ENCODE assay signal across 1 cellular context in the genomic region with DNA sequence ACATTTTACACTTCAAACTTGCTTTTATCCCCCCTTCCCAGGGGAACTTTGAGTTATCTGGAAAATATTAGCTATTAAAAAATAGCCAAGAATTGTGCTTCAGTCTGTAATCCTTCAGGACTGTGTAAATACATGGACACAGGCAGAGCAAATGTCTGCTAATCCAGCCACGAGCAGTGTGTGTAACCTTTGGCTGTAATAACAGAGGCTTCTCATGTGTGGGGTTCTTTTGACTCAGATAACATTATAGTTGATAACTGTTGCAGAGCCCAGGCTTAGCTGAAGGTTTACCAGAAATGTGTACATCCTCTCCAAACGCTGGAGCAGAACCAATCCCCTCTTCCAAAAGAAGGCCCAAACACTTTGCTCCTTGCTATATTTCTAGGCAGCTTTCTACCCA.
TF ChIP-seq lines count a peak whose summit lies in the region.

No MANE protein-coding gene starts in this region.

TF ChIP-seq in HepG2, 621 proteins besides CTCF, POLR2A, EP300 and RAD21:
- TF ChIP-seq NAIF1 (CRISPR knock-in tag; IDR thresholded peaks at IDR 0.05; ENCODE audit: borderline replicate concordance) (0 out of 2 replicates have a peak, but pooled peaks have one; percentile 37), CHCHD3 (CRISPR knock-in tag; IDR thresholded peaks at IDR 0.05) (no peak), SOX13 (IDR thresholded peaks at IDR 0.05) (no peak), SOX13 (CRISPR knock-in tag; conservative IDR thresholded peaks at IDR 0.05 in 1 of 2, IDR thresholded peaks at IDR 0.05 in 1 of 2) (peak in 1 of 2 experiments; percentile 26; a peak in 1 of 4 replicates), U2AF1 (optimal IDR thresholded peaks at IDR 0.05; ENCODE audit: low read depth, low read length) (no peak), ZSCAN20 (CRISPR knock-in tag; IDR thresholded peaks at IDR 0.05; ENCODE audit: borderline replicate concordance) (no peak), PPARG (CRISPR knock-in tag; conservative IDR thresholded peaks at IDR 0.05) (peak; percentile 75), RXRB (CRISPR knock-in tag; IDR thresholded peaks at IDR 0.05; ENCODE audit: borderline replicate concordance) (0 out of 2 replicates have a peak, but pooled peaks have one; percentile 14), MIXL1 (CRISPR knock-in tag; IDR thresholded peaks at IDR 0.05) (no peak), ARNTL (CRISPR knock-in tag; IDR thresholded peaks at IDR 0.05) (no peak), MXD4 (CRISPR knock-in tag; IDR thresholded peaks at IDR 0.05) (no peak), WIZ (CRISPR knock-in tag; IDR thresholded peaks at IDR 0.05) (no peak), ZNF510 (CRISPR knock-in tag; IDR thresholded peaks at IDR 0.05; ENCODE audit: low read depth) (no peak), FOXA1 (IDR thresholded peaks at IDR 0.05) (no peak), FOXA1 (CRISPR knock-in tag; IDR thresholded peaks at IDR 0.05) (0 out of 2 replicates have a peak, but pooled peaks have one; percentile 24)
- TF ChIP-seq, protein P1, sequence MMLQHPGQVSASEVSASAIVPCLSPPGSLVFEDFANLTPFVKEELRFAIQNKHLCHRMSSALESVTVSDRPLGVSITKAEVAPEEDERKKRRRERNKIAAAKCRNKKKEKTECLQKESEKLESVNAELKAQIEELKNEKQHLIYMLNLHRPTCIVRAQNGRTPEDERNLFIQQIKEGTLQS (CRISPR knock-in tag; IDR thresholded peaks at IDR 0.05), result no peak
- TF ChIP-seq, protein P2, sequence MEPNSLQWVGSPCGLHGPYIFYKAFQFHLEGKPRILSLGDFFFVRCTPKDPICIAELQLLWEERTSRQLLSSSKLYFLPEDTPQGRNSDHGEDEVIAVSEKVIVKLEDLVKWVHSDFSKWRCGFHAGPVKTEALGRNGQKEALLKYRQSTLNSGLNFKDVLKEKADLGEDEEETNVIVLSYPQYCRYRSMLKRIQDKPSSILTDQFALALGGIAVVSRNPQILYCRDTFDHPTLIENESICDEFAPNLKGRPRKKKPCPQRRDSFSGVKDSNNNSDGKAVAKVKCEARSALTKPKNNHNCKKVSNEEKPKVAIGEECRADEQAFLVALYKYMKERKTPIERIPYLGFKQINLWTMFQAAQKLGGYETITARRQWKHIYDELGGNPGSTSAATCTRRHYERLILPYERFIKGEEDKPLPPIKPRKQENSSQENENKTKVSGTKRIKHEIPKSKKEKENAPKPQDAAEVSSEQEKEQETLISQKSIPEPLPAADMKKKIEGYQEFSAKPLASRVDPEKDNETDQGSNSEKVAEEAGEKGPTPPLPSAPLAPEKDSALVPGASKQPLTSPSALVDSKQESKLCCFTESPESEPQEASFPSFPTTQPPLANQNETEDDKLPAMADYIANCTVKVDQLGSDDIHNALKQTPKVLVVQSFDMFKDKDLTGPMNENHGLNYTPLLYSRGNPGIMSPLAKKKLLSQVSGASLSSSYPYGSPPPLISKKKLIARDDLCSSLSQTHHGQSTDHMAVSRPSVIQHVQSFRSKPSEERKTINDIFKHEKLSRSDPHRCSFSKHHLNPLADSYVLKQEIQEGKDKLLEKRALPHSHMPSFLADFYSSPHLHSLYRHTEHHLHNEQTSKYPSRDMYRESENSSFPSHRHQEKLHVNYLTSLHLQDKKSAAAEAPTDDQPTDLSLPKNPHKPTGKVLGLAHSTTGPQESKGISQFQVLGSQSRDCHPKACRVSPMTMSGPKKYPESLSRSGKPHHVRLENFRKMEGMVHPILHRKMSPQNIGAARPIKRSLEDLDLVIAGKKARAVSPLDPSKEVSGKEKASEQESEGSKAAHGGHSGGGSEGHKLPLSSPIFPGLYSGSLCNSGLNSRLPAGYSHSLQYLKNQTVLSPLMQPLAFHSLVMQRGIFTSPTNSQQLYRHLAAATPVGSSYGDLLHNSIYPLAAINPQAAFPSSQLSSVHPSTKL (CRISPR knock-in tag; IDR thresholded peaks at IDR 0.05), result 0 out of 2 replicates have a peak, but pooled peaks have one; percentile 39
- TF ChIP-seq, protein P3, sequence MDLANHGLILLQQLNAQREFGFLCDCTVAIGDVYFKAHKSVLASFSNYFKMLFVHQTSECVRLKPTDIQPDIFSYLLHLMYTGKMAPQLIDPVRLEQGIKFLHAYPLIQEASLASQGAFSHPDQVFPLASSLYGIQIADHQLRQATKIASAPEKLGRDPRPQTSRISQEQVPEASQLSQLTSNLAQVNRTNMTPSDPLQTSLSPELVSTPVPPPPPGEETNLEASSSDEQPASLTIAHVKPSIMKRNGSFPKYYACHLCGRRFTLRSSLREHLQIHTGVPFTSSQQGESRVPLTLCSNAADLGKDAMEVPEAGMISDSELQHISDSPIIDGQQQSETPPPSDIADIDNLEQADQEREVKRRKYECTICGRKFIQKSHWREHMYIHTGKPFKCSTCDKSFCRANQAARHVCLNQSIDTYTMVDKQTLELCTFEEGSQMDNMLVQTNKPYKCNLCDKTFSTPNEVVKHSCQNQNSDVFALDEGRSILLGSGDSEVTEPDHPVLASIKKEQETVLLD (CRISPR knock-in tag; IDR thresholded peaks at IDR 0.05; ENCODE audit: low read depth), result no peak
- TF ChIP-seq, protein P4, sequence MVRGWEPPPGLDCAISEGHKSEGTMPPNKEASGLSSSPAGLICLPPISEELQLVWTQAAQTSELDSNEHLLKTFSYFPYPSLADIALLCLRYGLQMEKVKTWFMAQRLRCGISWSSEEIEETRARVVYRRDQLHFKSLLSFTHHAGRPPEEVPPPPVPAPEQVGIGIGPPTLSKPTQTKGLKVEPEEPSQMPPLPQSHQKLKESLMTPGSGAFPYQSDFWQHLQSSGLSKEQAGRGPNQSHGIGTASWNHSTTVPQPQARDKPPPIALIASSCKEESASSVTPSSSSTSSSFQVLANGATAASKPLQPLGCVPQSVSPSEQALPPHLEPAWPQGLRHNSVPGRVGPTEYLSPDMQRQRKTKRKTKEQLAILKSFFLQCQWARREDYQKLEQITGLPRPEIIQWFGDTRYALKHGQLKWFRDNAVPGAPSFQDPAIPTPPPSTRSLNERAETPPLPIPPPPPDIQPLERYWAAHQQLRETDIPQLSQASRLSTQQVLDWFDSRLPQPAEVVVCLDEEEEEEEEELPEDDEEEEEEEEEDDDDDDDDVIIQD (CRISPR knock-in tag; IDR thresholded peaks at IDR 0.05; ENCODE audit: low read depth), result no peak
- TF ChIP-seq, protein P5, sequence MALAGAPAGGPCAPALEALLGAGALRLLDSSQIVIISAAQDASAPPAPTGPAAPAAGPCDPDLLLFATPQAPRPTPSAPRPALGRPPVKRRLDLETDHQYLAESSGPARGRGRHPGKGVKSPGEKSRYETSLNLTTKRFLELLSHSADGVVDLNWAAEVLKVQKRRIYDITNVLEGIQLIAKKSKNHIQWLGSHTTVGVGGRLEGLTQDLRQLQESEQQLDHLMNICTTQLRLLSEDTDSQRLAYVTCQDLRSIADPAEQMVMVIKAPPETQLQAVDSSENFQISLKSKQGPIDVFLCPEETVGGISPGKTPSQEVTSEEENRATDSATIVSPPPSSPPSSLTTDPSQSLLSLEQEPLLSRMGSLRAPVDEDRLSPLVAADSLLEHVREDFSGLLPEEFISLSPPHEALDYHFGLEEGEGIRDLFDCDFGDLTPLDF (CRISPR knock-in tag; IDR thresholded peaks at IDR 0.05), result no peak
- TF ChIP-seq, protein P6, sequence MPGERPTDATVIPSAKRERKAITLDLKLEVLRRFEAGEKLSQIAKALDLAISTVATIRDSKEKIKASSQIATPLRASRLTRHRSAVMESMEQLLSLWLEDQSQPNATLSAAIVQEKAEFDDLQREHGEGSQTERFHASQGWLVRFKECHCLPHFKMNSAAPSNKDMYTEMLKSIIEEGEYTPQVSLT (CRISPR knock-in tag; IDR thresholded peaks at IDR 0.05; ENCODE audit: borderline replicate concordance, low read depth), result no peak
- TF ChIP-seq, protein P7, sequence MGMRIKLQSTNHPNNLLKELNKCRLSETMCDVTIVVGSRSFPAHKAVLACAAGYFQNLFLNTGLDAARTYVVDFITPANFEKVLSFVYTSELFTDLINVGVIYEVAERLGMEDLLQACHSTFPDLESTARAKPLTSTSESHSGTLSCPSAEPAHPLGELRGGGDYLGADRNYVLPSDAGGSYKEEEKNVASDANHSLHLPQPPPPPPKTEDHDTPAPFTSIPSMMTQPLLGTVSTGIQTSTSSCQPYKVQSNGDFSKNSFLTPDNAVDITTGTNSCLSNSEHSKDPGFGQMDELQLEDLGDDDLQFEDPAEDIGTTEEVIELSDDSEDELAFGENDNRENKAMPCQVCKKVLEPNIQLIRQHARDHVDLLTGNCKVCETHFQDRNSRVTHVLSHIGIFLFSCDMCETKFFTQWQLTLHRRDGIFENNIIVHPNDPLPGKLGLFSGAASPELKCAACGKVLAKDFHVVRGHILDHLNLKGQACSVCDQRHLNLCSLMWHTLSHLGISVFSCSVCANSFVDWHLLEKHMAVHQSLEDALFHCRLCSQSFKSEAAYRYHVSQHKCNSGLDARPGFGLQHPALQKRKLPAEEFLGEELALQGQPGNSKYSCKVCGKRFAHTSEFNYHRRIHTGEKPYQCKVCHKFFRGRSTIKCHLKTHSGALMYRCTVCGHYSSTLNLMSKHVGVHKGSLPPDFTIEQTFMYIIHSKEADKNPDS (CRISPR knock-in tag; IDR thresholded peaks at IDR 0.05), result no peak
